Comparison of ENCODE assay signal across 7 cellular contexts in the genomic region with DNA sequence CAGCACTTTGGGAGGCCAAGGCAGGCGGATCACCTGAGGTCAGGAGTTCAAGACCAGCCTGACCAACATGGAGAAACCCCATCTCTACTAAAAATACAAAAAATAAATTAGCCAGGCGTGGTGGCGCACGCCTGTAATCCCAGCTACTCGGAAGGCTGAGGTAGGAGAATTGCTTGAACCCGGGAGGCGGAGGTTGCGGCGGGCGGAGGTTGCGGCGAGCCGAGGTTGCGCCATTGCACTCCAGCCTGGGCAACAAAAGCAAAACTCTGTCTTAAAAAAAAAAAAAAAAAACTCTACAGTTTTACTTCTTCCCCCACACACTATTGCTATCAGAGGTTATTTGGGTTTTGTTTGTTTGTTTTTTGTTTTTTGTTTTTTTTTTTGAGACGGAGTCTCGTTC. TPM values are rescaled to one million over a fixed set of nuclear protein-coding genes. Genes with fewer than 3 reads are reported as not detected.
DNase-seq lines count a peak whose midpoint lies in the region; TF ChIP-seq lines count a peak whose summit lies in the region.
"Not testable (repeated sequence)": the region's sequence is repeated elsewhere in the genome, so short reads cannot be mapped to it uniquely, and the experiment has no call there.
"Had no signal": no experiment of that assay in that cellular context is flagged by ENCODE, and none has a peak within 500 bp of the region (broad histone marks: within the 10 kb centered on the region; RNA-seq: fewer than 3 reads in every experiment).

No MANE protein-coding gene starts in this region.

- not testable (repeated sequence) for H3K4me3 Mint-ChIP-seq in chondrocyte (ENCODE audit: unreplicated experiment)

- H3K9me3 Mint-ChIP-seq in chondrocyte (ENCODE audit: low read depth) = not testable (repeated sequence)

- peak; percentile 32 for DNase-seq in chondrocyte (ENCODE audit: low spot score)

- not testable (repeated sequence) for H3K4me1 Mint-ChIP-seq in chondrocyte (ENCODE audit: low read depth)

- TF ChIP-seq CTCF in chondrocyte (IDR thresholded peaks at IDR 0.05) = not testable (repeated sequence)

- H3K27ac Mint-ChIP-seq in chondrocyte (ENCODE audit: unreplicated experiment) = not testable (repeated sequence)

- H3K36me3 Mint-ChIP-seq in chondrocyte (ENCODE audit: low read depth) = not testable (repeated sequence)

- H3K27me3 Mint-ChIP-seq in chondrocyte (ENCODE audit: low read depth) = not testable (repeated sequence)

RNA-seq across cellular contexts. Expression of gene KLHL4, which starts 38.9 kb away (rescaled TPM):
- 2.0 to 2.6 TPM (median 2.0 TPM) in 3 replicates for total RNA-seq in chondrocyte
- total RNA-seq: B cell; Caco-2; Calu3; CD4-positive, alpha-beta memory T cell; CD4-positive, alpha-beta T cell; CD8-positive, alpha-beta T cell had no signal
